Comparison of ENCODE assay signal across 23 cellular contexts in the genomic region with DNA sequence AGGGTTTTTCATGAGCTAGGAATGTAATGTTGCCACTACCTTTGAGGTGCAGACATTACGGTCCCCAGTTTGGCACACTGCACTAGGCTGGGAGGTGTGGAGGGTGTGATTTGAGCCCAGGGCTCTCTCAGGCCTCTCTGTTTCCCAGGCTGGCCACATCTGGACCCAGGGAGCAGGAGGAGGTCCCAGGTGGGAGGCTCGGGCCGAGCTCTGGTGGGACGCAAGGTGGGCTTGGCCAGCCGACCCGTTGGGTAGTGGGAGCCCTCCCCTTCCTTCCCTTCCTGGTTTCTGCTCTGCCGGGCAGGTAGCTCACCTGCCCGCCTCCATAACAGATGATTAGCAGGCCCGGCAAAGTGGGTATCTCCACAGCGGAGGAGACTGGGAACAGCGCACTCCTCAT.
"Had no signal": no experiment of that assay in that cellular context is flagged by ENCODE, and none has a peak within 500 bp of the region (broad histone marks: within the 10 kb centered on the region; RNA-seq: fewer than 3 reads in every experiment).

No MANE protein-coding gene starts in this region.

- H3K27ac ChIP-seq: foreskin keratinocyte had no signal

- H3K4me3 Mint-ChIP-seq: activated naive CD8-positive, alpha-beta T cell treated with anti-CD3 and anti-CD28 coated beads for 36 hours; naive B cell; neural crest cell; stimulated activated naive CD8-positive, alpha-beta T cell treated with anti-CD3 and anti-CD28 coated beads, Interleukin-15, Interleukin-2, amounts not matched to agents 100 ng/mL and 50 ng/mL, for 24 hours; T-helper 17 cell had no signal

- H3K9me3 Mint-ChIP-seq: activated naive CD8-positive, alpha-beta T cell treated with anti-CD3 and anti-CD28 coated beads for 36 hours; stimulated activated naive CD8-positive, alpha-beta T cell treated with anti-CD3 and anti-CD28 coated beads, Interleukin-15, Interleukin-2, amounts not matched to agents 100 ng/mL and 50 ng/mL, for 24 hours had no signal

- H3K4me1 Mint-ChIP-seq: activated naive CD8-positive, alpha-beta T cell treated with anti-CD3 and anti-CD28 coated beads for 36 hours; naive B cell; T-helper 17 cell had no signal

- ATAC-seq: foreskin keratinocyte, T-helper 17 cell had no signal

- H3K27ac Mint-ChIP-seq: activated naive CD8-positive, alpha-beta T cell treated with anti-CD3 and anti-CD28 coated beads for 36 hours; naive B cell; progenitor cell of endocrine pancreas; stimulated activated naive CD8-positive, alpha-beta T cell treated with anti-CD3 and anti-CD28 coated beads, Interleukin-15, Interleukin-2, amounts not matched to agents 100 ng/mL and 50 ng/mL, for 24 hours; T-helper 17 cell had no signal

- H3K36me3 Mint-ChIP-seq: activated naive CD8-positive, alpha-beta T cell treated with anti-CD3 and anti-CD28 coated beads for 36 hours; naive B cell had no signal

- H3K27me3 ChIP-seq: foreskin keratinocyte, tibial artery had no signal

- H3K4me3 ChIP-seq: tibial artery had no signal

- H3K4me1 ChIP-seq: foreskin keratinocyte had no signal

- DNase-seq: activated CD4-positive, alpha-beta T cell treated with anti-CD3 and anti-CD28 coated beads for 4 hours; activated CD4-positive, alpha-beta T cell treated with anti-CD3 and anti-CD28 coated beads, Interleukin-2, amount 50 U/mL, for 48 hours; activated CD4-positive, CD25-positive, alpha-beta regulatory T cell; activated CD8-positive, alpha-beta memory T cell treated with anti-CD3 and anti-CD28 coated beads, Interleukin-2, amount 50 U/mL, for 48 hours; activated naive CD4-positive, alpha-beta T cell treated with Interleukin-2 at 50 U/mL for 16 hours; activated naive CD8-positive, alpha-beta T cell treated with anti-CD3 and anti-CD28 coated beads for 36 hours; activated T-cell treated with anti-CD3 and anti-CD28 coated beads, Interleukin-2, amount 50 U/mL, for 48 hours; amniotic stem cell; erythroblast; foreskin keratinocyte; glutamatergic neuron; hippocampal formation; mesendoderm; naive B cell; retina; stimulated activated CD4-positive, alpha-beta T cell treated with anti-CD3 and anti-CD28 coated beads, Interleukin-12 subunit alpha, Interleukin-12 subunit beta, amount 100 ng/mL, for 4 hours; stimulated activated CD4-positive, alpha-beta T cell treated with anti-CD3 and anti-CD28 coated beads, Interleukin-4, amount 100 ng/mL, for 4 hours; SW 1271; T-helper 17 cell; tibial artery had no signal

- H3K36me3 ChIP-seq: tibial artery had no signal

- H3K27me3 Mint-ChIP-seq: activated naive CD8-positive, alpha-beta T cell treated with anti-CD3 and anti-CD28 coated beads for 36 hours; progenitor cell of endocrine pancreas; stimulated activated naive CD8-positive, alpha-beta T cell treated with anti-CD3 and anti-CD28 coated beads, Interleukin-15, Interleukin-2, amounts not matched to agents 100 ng/mL and 50 ng/mL, for 24 hours had no signal
